2 cellular contexts compared by ENCODE assay signal in the genomic region with DNA sequence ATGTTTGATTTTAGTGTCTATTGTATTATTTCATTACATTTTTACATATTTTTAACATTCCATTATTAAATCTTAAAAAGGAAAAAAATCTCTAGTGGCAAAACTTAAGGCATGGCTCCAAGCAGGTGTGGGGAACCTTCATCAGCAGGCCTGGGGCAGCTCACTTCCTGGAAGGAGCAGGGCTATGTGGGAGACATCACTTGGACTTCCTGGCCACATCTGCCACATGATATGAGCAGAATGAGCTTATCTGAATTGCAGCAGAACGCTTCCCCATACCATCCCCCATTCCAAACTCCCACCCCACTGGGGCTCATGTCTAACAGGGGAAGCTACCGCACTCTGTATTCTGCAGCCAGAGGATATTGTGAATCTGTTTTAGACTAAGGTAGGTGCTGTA.
A peak's percentile ranks its signal among the peaks of the same experiment; 100 is the strongest.
TF ChIP-seq lines count a peak whose summit lies in the region.

No MANE protein-coding gene starts in this region.

TF ChIP-seq in IMR-90, 13 proteins besides CTCF, POLR2A, EP300 and RAD21:
- TF ChIP-seq RFX5 (IDR thresholded peaks at IDR 0.05; ENCODE audit: low read depth, low read length) (no peak), MAZ (IDR thresholded peaks at IDR 0.05; ENCODE audit: borderline replicate concordance, low read depth, low read length) (no peak), MAFK (IDR thresholded peaks at IDR 0.05; ENCODE audit: low read depth, low read length) (no peak), NFE2L2 (IDR thresholded peaks at IDR 0.05; ENCODE audit: low read depth, low read length) (no peak), RCOR1 (IDR thresholded peaks at IDR 0.05; ENCODE audit: insufficient replicate concordance, low read length) (no peak), BHLHE40 (IDR thresholded peaks at IDR 0.05; ENCODE audit: low read depth, low read length) (no peak), CHD1 (IDR thresholded peaks at IDR 0.05; ENCODE audit: low read depth, low read length) (no peak), FOS (IDR thresholded peaks at IDR 0.05; ENCODE audit: low read depth, low read length) (no peak), SMC3 (IDR thresholded peaks at IDR 0.05; ENCODE audit: low read depth, low read length) (no peak)
- TF ChIP-seq, protein P1, sequence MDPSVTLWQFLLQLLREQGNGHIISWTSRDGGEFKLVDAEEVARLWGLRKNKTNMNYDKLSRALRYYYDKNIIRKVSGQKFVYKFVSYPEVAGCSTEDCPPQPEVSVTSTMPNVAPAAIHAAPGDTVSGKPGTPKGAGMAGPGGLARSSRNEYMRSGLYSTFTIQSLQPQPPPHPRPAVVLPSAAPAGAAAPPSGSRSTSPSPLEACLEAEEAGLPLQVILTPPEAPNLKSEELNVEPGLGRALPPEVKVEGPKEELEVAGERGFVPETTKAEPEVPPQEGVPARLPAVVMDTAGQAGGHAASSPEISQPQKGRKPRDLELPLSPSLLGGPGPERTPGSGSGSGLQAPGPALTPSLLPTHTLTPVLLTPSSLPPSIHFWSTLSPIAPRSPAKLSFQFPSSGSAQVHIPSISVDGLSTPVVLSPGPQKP (IDR thresholded peaks at IDR 0.05; ENCODE audit: borderline replicate concordance, low read depth, low read length): no peak

TF ChIP-seq in K562, 482 proteins besides CTCF, POLR2A, EP300 and RAD21:
- TF ChIP-seq, protein P2, sequence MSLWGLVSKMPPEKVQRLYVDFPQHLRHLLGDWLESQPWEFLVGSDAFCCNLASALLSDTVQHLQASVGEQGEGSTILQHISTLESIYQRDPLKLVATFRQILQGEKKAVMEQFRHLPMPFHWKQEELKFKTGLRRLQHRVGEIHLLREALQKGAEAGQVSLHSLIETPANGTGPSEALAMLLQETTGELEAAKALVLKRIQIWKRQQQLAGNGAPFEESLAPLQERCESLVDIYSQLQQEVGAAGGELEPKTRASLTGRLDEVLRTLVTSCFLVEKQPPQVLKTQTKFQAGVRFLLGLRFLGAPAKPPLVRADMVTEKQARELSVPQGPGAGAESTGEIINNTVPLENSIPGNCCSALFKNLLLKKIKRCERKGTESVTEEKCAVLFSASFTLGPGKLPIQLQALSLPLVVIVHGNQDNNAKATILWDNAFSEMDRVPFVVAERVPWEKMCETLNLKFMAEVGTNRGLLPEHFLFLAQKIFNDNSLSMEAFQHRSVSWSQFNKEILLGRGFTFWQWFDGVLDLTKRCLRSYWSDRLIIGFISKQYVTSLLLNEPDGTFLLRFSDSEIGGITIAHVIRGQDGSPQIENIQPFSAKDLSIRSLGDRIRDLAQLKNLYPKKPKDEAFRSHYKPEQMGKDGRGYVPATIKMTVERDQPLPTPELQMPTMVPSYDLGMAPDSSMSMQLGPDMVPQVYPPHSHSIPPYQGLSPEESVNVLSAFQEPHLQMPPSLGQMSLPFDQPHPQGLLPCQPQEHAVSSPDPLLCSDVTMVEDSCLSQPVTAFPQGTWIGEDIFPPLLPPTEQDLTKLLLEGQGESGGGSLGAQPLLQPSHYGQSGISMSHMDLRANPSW (CRISPR knock-in tag; IDR thresholded peaks at IDR 0.05): no peak
- TF ChIP-seq, protein P3, sequence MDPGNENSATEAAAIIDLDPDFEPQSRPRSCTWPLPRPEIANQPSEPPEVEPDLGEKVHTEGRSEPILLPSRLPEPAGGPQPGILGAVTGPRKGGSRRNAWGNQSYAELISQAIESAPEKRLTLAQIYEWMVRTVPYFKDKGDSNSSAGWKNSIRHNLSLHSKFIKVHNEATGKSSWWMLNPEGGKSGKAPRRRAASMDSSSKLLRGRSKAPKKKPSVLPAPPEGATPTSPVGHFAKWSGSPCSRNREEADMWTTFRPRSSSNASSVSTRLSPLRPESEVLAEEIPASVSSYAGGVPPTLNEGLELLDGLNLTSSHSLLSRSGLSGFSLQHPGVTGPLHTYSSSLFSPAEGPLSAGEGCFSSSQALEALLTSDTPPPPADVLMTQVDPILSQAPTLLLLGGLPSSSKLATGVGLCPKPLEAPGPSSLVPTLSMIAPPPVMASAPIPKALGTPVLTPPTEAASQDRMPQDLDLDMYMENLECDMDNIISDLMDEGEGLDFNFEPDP (CRISPR knock-in tag; IDR thresholded peaks at IDR 0.05): no peak
- TF ChIP-seq ARID1B (IDR thresholded peaks at IDR 0.05) (0 out of 2 replicates have a peak, but pooled peaks have one; percentile 12), NEUROD1 (IDR thresholded peaks at IDR 0.05; ENCODE audit: borderline replicate concordance, low read depth, low read length, partially characterized antibody) (no peak), TAL1 (IDR thresholded peaks at IDR 0.05) (peak; percentile 40; the same call in 1 of the 2 replicates), ZNF408 (CRISPR knock-in tag; IDR thresholded peaks at IDR 0.05; ENCODE audit: low read depth) (no peak), KDM1A (IDR thresholded peaks at IDR 0.05) (no peak), ZFPM2 (CRISPR knock-in tag; IDR thresholded peaks at IDR 0.05) (no peak), ZC3H8 (IDR thresholded peaks at IDR 0.05) (no peak), CBFA2T2 (conservative IDR thresholded peaks at IDR 0.05) (peak; percentile 25; the same call in 1 of the 2 replicates), ZNF77 (CRISPR knock-in tag; IDR thresholded peaks at IDR 0.05) (no peak), CBFA2T3 (IDR thresholded peaks at IDR 0.05) (peak; percentile 58), BRD4 (IDR thresholded peaks at IDR 0.05) (no peak), ZSCAN32 (CRISPR knock-in tag; IDR thresholded peaks at IDR 0.05) (no peak), TEAD4 (IDR thresholded peaks at IDR 0.05; ENCODE audit: low read length) (peak; percentile 42; the same call in 1 of the 2 replicates), TEAD4 (CRISPR knock-in tag; IDR thresholded peaks at IDR 0.05; ENCODE audit: borderline replicate concordance) (no peak), GABPA (tag; conservative IDR thresholded peaks at IDR 0.05; ENCODE audit: low read depth) (peak; percentile 74), FOXA3 (CRISPR knock-in tag; conservative IDR thresholded peaks at IDR 0.05 in 1 of 2, IDR thresholded peaks at IDR 0.05 in 1 of 2) (no peak), ZNF76 (CRISPR knock-in tag; IDR thresholded peaks at IDR 0.05; ENCODE audit: borderline replicate concordance) (no peak), RBM15 (IDR thresholded peaks at IDR 0.05; ENCODE audit: insufficient read depth, low read length) (no peak)
- TF ChIP-seq, protein P4, sequence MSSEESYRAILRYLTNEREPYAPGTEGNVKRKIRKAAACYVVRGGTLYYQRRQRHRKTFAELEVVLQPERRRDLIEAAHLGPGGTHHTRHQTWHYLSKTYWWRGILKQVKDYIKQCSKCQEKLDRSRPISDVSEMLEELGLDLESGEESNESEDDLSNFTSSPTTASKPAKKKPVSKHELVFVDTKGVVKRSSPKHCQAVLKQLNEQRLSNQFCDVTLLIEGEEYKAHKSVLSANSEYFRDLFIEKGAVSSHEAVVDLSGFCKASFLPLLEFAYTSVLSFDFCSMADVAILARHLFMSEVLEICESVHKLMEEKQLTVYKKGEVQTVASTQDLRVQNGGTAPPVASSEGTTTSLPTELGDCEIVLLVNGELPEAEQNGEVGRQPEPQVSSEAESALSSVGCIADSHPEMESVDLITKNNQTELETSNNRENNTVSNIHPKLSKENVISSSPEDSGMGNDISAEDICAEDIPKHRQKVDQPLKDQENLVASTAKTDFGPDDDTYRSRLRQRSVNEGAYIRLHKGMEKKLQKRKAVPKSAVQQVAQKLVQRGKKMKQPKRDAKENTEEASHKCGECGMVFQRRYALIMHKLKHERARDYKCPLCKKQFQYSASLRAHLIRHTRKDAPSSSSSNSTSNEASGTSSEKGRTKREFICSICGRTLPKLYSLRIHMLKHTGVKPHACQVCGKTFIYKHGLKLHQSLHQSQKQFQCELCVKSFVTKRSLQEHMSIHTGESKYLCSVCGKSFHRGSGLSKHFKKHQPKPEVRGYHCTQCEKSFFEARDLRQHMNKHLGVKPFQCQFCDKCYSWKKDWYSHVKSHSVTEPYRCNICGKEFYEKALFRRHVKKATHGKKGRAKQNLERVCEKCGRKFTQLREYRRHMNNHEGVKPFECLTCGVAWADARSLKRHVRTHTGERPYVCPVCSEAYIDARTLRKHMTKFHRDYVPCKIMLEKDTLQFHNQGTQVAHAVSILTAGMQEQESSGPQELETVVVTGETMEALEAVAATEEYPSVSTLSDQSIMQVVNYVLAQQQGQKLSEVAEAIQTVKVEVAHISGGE (CRISPR knock-in tag; IDR thresholded peaks at IDR 0.05): peak in 2 of 3 experiments; percentile 34 to 90; a peak in 3 of 6 replicates
- TF ChIP-seq, protein P5, sequence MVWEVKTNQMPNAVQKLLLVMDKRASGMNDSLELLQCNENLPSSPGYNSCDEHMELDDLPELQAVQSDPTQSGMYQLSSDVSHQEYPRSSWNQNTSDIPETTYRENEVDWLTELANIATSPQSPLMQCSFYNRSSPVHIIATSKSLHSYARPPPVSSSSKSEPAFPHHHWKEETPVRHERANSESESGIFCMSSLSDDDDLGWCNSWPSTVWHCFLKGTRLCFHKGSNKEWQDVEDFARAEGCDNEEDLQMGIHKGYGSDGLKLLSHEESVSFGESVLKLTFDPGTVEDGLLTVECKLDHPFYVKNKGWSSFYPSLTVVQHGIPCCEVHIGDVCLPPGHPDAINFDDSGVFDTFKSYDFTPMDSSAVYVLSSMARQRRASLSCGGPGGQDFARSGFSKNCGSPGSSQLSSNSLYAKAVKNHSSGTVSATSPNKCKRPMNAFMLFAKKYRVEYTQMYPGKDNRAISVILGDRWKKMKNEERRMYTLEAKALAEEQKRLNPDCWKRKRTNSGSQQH (CRISPR knock-in tag; IDR thresholded peaks at IDR 0.05): no peak
- TF ChIP-seq, protein P6, sequence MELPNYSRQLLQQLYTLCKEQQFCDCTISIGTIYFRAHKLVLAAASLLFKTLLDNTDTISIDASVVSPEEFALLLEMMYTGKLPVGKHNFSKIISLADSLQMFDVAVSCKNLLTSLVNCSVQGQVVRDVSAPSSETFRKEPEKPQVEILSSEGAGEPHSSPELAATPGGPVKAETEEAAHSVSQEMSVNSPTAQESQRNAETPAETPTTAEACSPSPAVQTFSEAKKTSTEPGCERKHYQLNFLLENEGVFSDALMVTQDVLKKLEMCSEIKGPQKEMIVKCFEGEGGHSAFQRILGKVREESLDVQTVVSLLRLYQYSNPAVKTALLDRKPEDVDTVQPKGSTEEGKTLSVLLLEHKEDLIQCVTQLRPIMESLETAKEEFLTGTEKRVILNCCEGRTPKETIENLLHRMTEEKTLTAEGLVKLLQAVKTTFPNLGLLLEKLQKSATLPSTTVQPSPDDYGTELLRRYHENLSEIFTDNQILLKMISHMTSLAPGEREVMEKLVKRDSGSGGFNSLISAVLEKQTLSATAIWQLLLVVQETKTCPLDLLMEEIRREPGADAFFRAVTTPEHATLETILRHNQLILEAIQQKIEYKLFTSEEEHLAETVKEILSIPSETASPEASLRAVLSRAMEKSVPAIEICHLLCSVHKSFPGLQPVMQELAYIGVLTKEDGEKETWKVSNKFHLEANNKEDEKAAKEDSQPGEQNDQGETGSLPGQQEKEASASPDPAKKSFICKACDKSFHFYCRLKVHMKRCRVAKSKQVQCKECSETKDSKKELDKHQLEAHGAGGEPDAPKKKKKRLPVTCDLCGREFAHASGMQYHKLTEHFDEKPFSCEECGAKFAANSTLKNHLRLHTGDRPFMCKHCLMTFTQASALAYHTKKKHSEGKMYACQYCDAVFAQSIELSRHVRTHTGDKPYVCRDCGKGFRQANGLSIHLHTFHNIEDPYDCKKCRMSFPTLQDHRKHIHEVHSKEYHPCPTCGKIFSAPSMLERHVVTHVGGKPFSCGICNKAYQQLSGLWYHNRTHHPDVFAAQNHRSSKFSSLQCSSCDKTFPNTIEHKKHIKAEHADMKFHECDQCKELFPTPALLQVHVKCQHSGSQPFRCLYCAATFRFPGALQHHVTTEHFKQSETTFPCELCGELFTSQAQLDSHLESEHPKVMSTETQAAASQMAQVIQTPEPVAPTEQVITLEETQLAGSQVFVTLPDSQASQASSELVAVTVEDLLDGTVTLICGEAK (IDR thresholded peaks at IDR 0.05): peak; percentile 78
- TF ChIP-seq, protein P6 (CRISPR knock-in tag; IDR thresholded peaks at IDR 0.05): no peak
- TF ChIP-seq, protein P7, sequence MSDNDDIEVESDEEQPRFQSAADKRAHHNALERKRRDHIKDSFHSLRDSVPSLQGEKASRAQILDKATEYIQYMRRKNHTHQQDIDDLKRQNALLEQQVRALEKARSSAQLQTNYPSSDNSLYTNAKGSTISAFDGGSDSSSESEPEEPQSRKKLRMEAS (CRISPR knock-in tag; IDR thresholded peaks at IDR 0.05): no peak
